1 cellular context compared by ENCODE assay signal in the genomic region with DNA sequence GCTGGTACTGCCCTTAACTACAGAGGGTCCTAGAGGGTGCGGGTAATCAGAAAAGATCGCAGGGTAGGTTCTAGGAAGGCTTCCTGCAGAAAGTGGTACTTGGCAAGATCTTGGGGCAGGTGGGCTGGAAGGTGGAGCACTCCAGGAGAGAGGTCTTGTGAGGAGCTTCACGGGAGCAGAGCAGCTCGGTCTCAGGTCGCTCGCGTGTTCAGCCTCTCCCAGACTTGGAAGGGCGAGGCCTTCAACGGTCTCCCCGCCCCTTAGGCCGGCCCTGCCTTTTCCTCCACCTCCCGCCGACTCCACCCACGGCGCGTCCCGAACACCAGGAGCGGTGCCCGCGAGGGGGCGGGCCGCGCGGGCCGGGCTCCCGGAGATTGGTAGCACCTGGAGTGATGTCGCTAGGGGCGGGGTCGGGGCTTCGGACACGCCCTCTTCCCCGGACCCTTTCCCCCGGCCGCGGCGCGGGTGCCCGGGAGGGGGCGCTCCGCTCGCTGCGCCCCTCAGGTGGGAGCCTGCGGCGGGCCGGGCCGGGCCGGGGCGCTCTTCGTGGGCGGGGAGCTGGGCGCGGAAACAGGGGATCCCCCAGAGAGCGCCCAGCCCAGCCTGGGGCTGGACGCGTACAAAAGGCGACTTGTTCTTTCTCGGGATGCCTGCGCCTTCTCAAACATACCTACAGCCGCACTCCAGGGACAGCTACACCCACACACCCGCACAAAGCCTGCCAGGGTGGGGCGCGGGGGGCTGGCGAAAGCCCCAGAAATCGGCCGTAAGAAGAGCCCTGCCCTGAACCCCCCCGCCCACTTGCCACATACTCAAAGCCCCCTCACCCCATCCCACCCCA.
TF ChIP-seq lines count a peak whose summit lies in the region.

No MANE protein-coding gene starts in this region.

TF ChIP-seq in HepG2, 621 proteins besides CTCF, POLR2A, EP300 and RAD21 (continued from another document and continues in another):
- TF ChIP-seq, protein P1, sequence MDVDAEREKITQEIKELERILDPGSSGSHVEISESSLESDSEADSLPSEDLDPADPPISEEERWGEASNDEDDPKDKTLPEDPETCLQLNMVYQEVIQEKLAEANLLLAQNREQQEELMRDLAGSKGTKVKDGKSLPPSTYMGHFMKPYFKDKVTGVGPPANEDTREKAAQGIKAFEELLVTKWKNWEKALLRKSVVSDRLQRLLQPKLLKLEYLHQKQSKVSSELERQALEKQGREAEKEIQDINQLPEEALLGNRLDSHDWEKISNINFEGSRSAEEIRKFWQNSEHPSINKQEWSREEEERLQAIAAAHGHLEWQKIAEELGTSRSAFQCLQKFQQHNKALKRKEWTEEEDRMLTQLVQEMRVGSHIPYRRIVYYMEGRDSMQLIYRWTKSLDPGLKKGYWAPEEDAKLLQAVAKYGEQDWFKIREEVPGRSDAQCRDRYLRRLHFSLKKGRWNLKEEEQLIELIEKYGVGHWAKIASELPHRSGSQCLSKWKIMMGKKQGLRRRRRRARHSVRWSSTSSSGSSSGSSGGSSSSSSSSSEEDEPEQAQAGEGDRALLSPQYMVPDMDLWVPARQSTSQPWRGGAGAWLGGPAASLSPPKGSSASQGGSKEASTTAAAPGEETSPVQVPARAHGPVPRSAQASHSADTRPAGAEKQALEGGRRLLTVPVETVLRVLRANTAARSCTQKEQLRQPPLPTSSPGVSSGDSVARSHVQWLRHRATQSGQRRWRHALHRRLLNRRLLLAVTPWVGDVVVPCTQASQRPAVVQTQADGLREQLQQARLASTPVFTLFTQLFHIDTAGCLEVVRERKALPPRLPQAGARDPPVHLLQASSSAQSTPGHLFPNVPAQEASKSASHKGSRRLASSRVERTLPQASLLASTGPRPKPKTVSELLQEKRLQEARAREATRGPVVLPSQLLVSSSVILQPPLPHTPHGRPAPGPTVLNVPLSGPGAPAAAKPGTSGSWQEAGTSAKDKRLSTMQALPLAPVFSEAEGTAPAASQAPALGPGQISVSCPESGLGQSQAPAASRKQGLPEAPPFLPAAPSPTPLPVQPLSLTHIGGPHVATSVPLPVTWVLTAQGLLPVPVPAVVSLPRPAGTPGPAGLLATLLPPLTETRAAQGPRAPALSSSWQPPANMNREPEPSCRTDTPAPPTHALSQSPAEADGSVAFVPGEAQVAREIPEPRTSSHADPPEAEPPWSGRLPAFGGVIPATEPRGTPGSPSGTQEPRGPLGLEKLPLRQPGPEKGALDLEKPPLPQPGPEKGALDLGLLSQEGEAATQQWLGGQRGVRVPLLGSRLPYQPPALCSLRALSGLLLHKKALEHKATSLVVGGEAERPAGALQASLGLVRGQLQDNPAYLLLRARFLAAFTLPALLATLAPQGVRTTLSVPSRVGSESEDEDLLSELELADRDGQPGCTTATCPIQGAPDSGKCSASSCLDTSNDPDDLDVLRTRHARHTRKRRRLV (CRISPR knock-in tag; IDR thresholded peaks at IDR 0.05): no peak
- TF ChIP-seq ZBTB42 (CRISPR knock-in tag; IDR thresholded peaks at IDR 0.05) (no peak), MEIS2 (CRISPR knock-in tag; IDR thresholded peaks at IDR 0.05) (no peak), TARDBP (CRISPR knock-in tag; IDR thresholded peaks at IDR 0.05) (no peak), HMG20B (CRISPR knock-in tag; conservative IDR thresholded peaks at IDR 0.05) (no peak), HNRNPUL1 (IDR thresholded peaks at IDR 0.05; ENCODE audit: low read depth, low read length) (no peak), MTA3 (CRISPR knock-in tag; IDR thresholded peaks at IDR 0.05) (no peak), ERF (CRISPR knock-in tag; IDR thresholded peaks at IDR 0.05) (peak; percentile 61; the same call in 1 of the 2 replicates), MBNL3 (CRISPR knock-in tag; conservative IDR thresholded peaks at IDR 0.05) (no peak), SNAPC2 (CRISPR knock-in tag; IDR thresholded peaks at IDR 0.05) (no peak), ZNF773 (CRISPR knock-in tag; IDR thresholded peaks at IDR 0.05; ENCODE audit: borderline replicate concordance) (no peak), EEA1 (CRISPR knock-in tag; IDR thresholded peaks at IDR 0.05; ENCODE audit: borderline replicate concordance) (no peak), NR2F2 (IDR thresholded peaks at IDR 0.05; ENCODE audit: borderline replicate concordance, low read depth) (peak; percentile 27; the same call in 1 of the 2 replicates), ZNF790 (CRISPR knock-in tag; IDR thresholded peaks at IDR 0.05; ENCODE audit: borderline replicate concordance) (no peak), SRSF4 (IDR thresholded peaks at IDR 0.05; ENCODE audit: low read depth, low read length, poor library complexity, severe bottlenecking) (no peak), SETDB1 (CRISPR knock-in tag; IDR thresholded peaks at IDR 0.05; ENCODE audit: borderline replicate concordance) (no peak), FIP1L1 (IDR thresholded peaks at IDR 0.05; ENCODE audit: borderline replicate concordance, insufficient read depth, low read depth, low read length) (no peak), TIGD3 (CRISPR knock-in tag; IDR thresholded peaks at IDR 0.05; ENCODE audit: borderline replicate concordance) (no peak), RELA (CRISPR knock-in tag; IDR thresholded peaks at IDR 0.05) (no peak), PHF8 (CRISPR knock-in tag; IDR thresholded peaks at IDR 0.05) (no peak; the same call in 1 of the 2 replicates), PTBP1 (IDR thresholded peaks at IDR 0.05; ENCODE audit: low read depth, low read length, poor library complexity, severe bottlenecking) (no peak), ZNF775 (CRISPR knock-in tag; IDR thresholded peaks at IDR 0.05; ENCODE audit: borderline replicate concordance) (no peak), ATRX (CRISPR knock-in tag; IDR thresholded peaks at IDR 0.05; ENCODE audit: borderline replicate concordance) (no peak), CBX5 (CRISPR knock-in tag; IDR thresholded peaks at IDR 0.05; ENCODE audit: borderline replicate concordance) (no peak), POLR2AphosphoS5 (IDR thresholded peaks at IDR 0.05; ENCODE audit: low read depth, low read length) (peak; percentile 84), LBX2 (CRISPR knock-in tag; IDR thresholded peaks at IDR 0.05; ENCODE audit: borderline replicate concordance) (no peak), ZNF740 (CRISPR knock-in tag; IDR thresholded peaks at IDR 0.05) (no peak), HNF4A (CRISPR knock-in tag; IDR thresholded peaks at IDR 0.05) (no peak), ZNF766 (CRISPR knock-in tag; IDR thresholded peaks at IDR 0.05; ENCODE audit: borderline replicate concordance) (no peak), FOXP4 (CRISPR knock-in tag; IDR thresholded peaks at IDR 0.05) (no peak), ZNF543 (CRISPR knock-in tag; IDR thresholded peaks at IDR 0.05) (no peak), KDM2A (CRISPR knock-in tag; IDR thresholded peaks at IDR 0.05; ENCODE audit: borderline replicate concordance, low read depth) (peak; percentile 27; the same call in 1 of the 2 replicates), ZMAT3 (CRISPR knock-in tag; conservative IDR thresholded peaks at IDR 0.05) (0 out of 2 replicates have a peak, but pooled peaks have one; percentile 46), ZNF670 (CRISPR knock-in tag; IDR thresholded peaks at IDR 0.05; ENCODE audit: borderline replicate concordance) (no peak), ZBTB3 (CRISPR knock-in tag; IDR thresholded peaks at IDR 0.05; ENCODE audit: borderline replicate concordance, low read depth) (no peak), HOXD1 (CRISPR knock-in tag; IDR thresholded peaks at IDR 0.05) (no peak), MIER2 (CRISPR knock-in tag; IDR thresholded peaks at IDR 0.05) (no peak), ZNF34 (CRISPR knock-in tag; IDR thresholded peaks at IDR 0.05; ENCODE audit: borderline replicate concordance) (no peak), NBN (conservative IDR thresholded peaks at IDR 0.05) (no peak), ZBTB20 (CRISPR knock-in tag; IDR thresholded peaks at IDR 0.05; ENCODE audit: borderline replicate concordance, low read depth) (0 out of 2 replicates have a peak, but pooled peaks have one; percentile 21), CENPX (CRISPR knock-in tag; IDR thresholded peaks at IDR 0.05) (no peak), ZFP62 (CRISPR knock-in tag; IDR thresholded peaks at IDR 0.05) (no peak), MIER3 (CRISPR knock-in tag; IDR thresholded peaks at IDR 0.05; ENCODE audit: borderline replicate concordance) (no peak), PAX8 (CRISPR knock-in tag; IDR thresholded peaks at IDR 0.05; ENCODE audit: borderline replicate concordance) (no peak), CBX2 (IDR thresholded peaks at IDR 0.05; ENCODE audit: low read depth, low read length) (no peak), CBX2 (CRISPR knock-in tag; IDR thresholded peaks at IDR 0.05; ENCODE audit: low read depth) (no peak), ZFX (CRISPR knock-in tag; IDR thresholded peaks at IDR 0.05; ENCODE audit: low read depth) (peak; percentile 71; the same call in 1 of the 2 replicates)
- TF ChIP-seq, protein P2, sequence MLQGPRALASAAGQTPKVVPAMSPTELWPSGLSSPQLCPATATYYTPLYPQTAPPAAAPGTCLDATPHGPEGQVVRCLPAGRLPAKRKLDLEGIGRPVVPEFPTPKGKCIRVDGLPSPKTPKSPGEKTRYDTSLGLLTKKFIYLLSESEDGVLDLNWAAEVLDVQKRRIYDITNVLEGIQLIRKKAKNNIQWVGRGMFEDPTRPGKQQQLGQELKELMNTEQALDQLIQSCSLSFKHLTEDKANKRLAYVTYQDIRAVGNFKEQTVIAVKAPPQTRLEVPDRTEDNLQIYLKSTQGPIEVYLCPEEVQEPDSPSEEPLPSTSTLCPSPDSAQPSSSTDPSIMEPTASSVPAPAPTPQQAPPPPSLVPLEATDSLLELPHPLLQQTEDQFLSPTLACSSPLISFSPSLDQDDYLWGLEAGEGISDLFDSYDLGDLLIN (CRISPR knock-in tag; IDR thresholded peaks at IDR 0.05; ENCODE audit: borderline replicate concordance): no peak
- TF ChIP-seq, protein P3, sequence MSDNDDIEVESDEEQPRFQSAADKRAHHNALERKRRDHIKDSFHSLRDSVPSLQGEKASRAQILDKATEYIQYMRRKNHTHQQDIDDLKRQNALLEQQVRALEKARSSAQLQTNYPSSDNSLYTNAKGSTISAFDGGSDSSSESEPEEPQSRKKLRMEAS (IDR thresholded peaks at IDR 0.05): peak; percentile 64
- TF ChIP-seq, protein P4, sequence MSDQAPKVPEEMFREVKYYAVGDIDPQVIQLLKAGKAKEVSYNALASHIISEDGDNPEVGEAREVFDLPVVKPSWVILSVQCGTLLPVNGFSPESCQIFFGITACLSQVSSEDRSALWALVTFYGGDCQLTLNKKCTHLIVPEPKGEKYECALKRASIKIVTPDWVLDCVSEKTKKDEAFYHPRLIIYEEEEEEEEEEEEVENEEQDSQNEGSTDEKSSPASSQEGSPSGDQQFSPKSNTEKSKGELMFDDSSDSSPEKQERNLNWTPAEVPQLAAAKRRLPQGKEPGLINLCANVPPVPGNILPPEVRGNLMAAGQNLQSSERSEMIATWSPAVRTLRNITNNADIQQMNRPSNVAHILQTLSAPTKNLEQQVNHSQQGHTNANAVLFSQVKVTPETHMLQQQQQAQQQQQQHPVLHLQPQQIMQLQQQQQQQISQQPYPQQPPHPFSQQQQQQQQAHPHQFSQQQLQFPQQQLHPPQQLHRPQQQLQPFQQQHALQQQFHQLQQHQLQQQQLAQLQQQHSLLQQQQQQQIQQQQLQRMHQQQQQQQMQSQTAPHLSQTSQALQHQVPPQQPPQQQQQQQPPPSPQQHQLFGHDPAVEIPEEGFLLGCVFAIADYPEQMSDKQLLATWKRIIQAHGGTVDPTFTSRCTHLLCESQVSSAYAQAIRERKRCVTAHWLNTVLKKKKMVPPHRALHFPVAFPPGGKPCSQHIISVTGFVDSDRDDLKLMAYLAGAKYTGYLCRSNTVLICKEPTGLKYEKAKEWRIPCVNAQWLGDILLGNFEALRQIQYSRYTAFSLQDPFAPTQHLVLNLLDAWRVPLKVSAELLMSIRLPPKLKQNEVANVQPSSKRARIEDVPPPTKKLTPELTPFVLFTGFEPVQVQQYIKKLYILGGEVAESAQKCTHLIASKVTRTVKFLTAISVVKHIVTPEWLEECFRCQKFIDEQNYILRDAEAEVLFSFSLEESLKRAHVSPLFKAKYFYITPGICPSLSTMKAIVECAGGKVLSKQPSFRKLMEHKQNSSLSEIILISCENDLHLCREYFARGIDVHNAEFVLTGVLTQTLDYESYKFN (CRISPR knock-in tag; conservative IDR thresholded peaks at IDR 0.05): peak; percentile 39; the same call in 1 of the 2 replicates
- TF ChIP-seq, protein P5, sequence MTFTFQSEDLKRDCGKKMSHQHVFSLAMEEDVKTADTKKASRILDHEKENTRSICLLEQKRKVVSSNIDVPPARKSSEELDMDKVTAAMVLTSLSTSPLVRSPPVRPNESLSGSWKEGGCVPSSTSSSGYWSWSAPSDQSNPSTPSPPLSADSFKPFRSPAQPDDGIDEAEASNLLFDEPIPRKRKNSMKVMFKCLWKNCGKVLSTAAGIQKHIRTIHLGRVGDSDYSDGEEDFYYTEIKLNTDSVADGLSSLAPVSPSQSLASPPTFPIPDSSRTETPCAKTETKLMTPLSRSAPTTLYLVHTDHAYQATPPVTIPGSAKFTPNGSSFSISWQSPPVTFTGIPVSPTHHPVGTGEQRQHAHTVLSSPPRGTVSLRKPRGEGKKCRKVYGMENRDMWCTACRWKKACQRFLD (CRISPR knock-in tag; IDR thresholded peaks at IDR 0.05; ENCODE audit: borderline replicate concordance): no peak
